ENCODE assay signal across 10 cellular contexts in the genomic region with DNA sequence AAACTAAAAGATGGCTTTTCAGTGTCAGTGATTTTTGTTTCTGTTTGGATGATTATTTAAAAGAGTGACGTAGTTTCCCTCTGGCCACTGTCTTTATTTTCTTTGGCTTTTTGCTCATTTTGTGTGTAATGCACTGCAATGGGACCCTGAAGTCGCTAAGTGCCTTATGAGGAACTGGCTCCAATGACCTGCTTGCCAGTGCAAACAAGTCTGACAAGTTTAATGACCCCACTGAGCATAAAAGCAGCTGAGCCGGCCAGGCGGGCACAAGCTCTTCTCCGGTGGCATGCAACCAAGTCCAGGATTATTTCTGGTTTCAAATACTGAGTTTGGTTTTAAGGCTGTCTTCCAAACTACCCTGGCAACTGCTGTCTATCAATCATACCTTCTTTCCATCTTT. TPM values are rescaled to one million over a fixed set of nuclear protein-coding genes. Genes with fewer than 3 reads are reported as not detected.
A peak's percentile ranks its signal among the peaks of the same experiment; 100 is the strongest.
DNase-seq lines count a peak whose midpoint lies in the region; ATAC-seq and TF ChIP-seq lines count a peak whose summit lies in the region.
"Had no signal": no experiment of that assay in that cellular context is flagged by ENCODE, and none has a peak within 500 bp of the region (broad histone marks: within the 10 kb centered on the region; RNA-seq: fewer than 3 reads in every experiment).

No MANE protein-coding gene starts in this region.

- H3K4me1 ChIP-seq in mesenchymal stem cell (ENCODE audit: control insufficient read depth, insufficient read depth, low read depth, low read length): peaks cover 6% of the 10 kb centered on the region

- no peak overlapping the region for H2BK5ac ChIP-seq in mesenchymal stem cell (ENCODE audit: low read depth, low read length, poor library complexity, severe bottlenecking)

- ATAC-seq in HG03520 (IDR thresholded peaks at IDR 0.05; ENCODE audit: unreplicated experiment) (no peak), GM19455 (IDR thresholded peaks at IDR 0.05; ENCODE audit: unreplicated experiment) (no peak)

- no peaks in the 10 kb centered on the region for H3K27me3 ChIP-seq in mesenchymal stem cell (ENCODE audit: control insufficient read depth in 1 of 2, insufficient read depth in 1 of 2, low read length in 2 of 2)

- DNase-seq in COLO668 (lab: John Stamatoyannopoulos, UW; ENCODE audit: unreplicated experiment) (peak; percentile 28), NCI-H2029 treated with DMSO at 0.1 percent for 48 hours (lab: John Stamatoyannopoulos, UW) (peak; percentile 55), epithelial cell of esophagus (ENCODE audit: low read depth) (peak; percentile 42), mesenchymal stem cell (no peak), MV-4-11 (lab: John Stamatoyannopoulos, UW) (no peak)
- DNase-seq in activated CD4-positive, alpha-beta T cell treated with anti-CD3 and anti-CD28 coated beads for 1 hour: no peak
- DNase-seq: activated CD4-positive, alpha-beta T cell treated with anti-CD3 and anti-CD28 coated beads for 48 hours; activated naive CD8-positive, alpha-beta T cell treated with anti-CD3 and anti-CD28 coated beads for 36 hours had no signal

- H3K27ac ChIP-seq in mesenchymal stem cell (ENCODE audit: low read length, poor library complexity, severe bottlenecking): no peak overlapping the region

- no peaks in the 10 kb centered on the region for H3K36me3 ChIP-seq in mesenchymal stem cell (ENCODE audit: control insufficient read depth in 1 of 2, insufficient read depth in 2 of 2, low read depth in 1 of 2, low read length in 2 of 2)

- no peak overlapping the region for H4K91ac ChIP-seq in mesenchymal stem cell (ENCODE audit: low read length)

- H4K8ac ChIP-seq in mesenchymal stem cell (ENCODE audit: low read length): no peak overlapping the region

- no peak overlapping the region for H2BK15ac ChIP-seq in mesenchymal stem cell (ENCODE audit: low read depth, poor library complexity, severe bottlenecking)

- H2AK5ac ChIP-seq in mesenchymal stem cell (ENCODE audit: low read length, severe bottlenecking): peak overlapping the region; percentile 65

- peak overlapping the region; percentile 5 for H3K4me2 ChIP-seq in mesenchymal stem cell (ENCODE audit: low read length, poor library complexity, severe bottlenecking)

- no peak overlapping the region for H3K4me3 ChIP-seq in epithelial cell of esophagus (ENCODE audit: low read length)
- H3K4me3 ChIP-seq in mesenchymal stem cell (ENCODE audit: insufficient read depth in 1 of 2, low read depth in 1 of 2, low read length in 2 of 2): no peak overlapping the region

- H3K23ac ChIP-seq in mesenchymal stem cell (ENCODE audit: low read length in 2 of 2): no peak overlapping the region

- H2BK120ac ChIP-seq in mesenchymal stem cell (ENCODE audit: low read depth, low read length): no peak overlapping the region

- H3K14ac ChIP-seq in mesenchymal stem cell (ENCODE audit: low read length in 2 of 2): no peak overlapping the region

- no peak overlapping the region for H2BK12ac ChIP-seq in mesenchymal stem cell (ENCODE audit: low read length in 2 of 2)

- H3K9me3 ChIP-seq in mesenchymal stem cell (ENCODE audit: control insufficient read depth, low read length): no peaks in the 10 kb centered on the region

- H3K18ac ChIP-seq in mesenchymal stem cell (ENCODE audit: low read depth in 1 of 2, low read length in 2 of 2): no peak overlapping the region

- no peak overlapping the region for H3K4ac ChIP-seq in mesenchymal stem cell (ENCODE audit: low read depth in 1 of 2, low read length in 2 of 2)

- H2AFZ ChIP-seq in mesenchymal stem cell (ENCODE audit: low read depth, low read length): no peak overlapping the region

- WGBS in mesenchymal stem cell: 86% methylated on average over 5 of the region's 5 CpGs

- no peaks in the 10 kb centered on the region for H3K79me1 ChIP-seq in mesenchymal stem cell (replicated peaks; ENCODE audit: low read length, poor library complexity, severe bottlenecking)

- peak overlapping the region; percentile 6 for H3K9ac ChIP-seq in mesenchymal stem cell (ENCODE audit: low read length)

- TF ChIP-seq CTCF in epithelial cell of esophagus (IDR thresholded peaks at IDR 0.05; ENCODE audit: insufficient read depth, low read depth, low read length, missing control alignments): no peak

RNA-seq across cellular contexts. Expression of a gene that starts 15.6 kb away (rescaled TPM):
- polyA plus RNA-seq in mesenchymal stem cell (2013, experiment 1 of 2): 0.07 TPM
- polyA plus RNA-seq in mesenchymal stem cell (2013, experiment 2 of 2): 0.07 TPM

Comparison
In these comparisons a context has a peak if more than half of its experiments do, and no peak if none do; other contexts are left out.
1. DNase-seq: peak in COLO668 (single experiment), NCI-H2029 treated with DMSO at 0.1 percent for 48 hours (single experiment) and epithelial cell of esophagus (single experiment); none in mesenchymal stem cell (single experiment), MV-4-11 (single experiment) and activated CD4-positive, alpha-beta T cell treated with anti-CD3 and anti-CD28 coated beads for 1 hour (single experiment).